In the genomic region with DNA sequence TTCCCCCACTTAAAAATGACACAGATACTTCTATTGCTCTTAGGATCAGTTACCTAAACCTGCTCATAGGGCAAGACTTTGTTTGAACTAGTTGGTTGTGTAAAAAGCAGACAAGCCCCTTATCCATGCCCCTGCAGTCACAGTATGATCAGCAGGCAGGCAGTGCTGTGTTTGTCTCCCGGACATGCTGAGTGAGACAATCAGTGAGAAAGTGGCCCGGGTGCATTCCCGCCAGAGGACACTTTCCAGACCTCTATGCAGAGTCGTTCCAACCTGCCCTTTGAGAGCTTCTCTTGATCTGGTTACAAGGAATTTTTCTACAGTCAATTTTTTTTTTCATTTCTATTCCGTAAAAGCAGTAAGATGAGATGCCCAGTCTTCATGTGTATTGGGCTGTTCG, we compare ENCODE assay signal across 15 cellular contexts.
"Had no signal": no experiment of that assay in that cellular context is flagged by ENCODE, and none has a peak within 500 bp of the region (broad histone marks: within the 10 kb centered on the region; RNA-seq: fewer than 3 reads in every experiment).

No MANE protein-coding gene starts in this region.

- H3K27me3 Mint-ChIP-seq: activated CD4-positive, alpha-beta T cell treated with anti-CD3 and anti-CD28 coated beads, Interleukin-2, amount 10 ng/mL, durations not matched to agents 7 days and 5 days had no signal

- H3K4me3 Mint-ChIP-seq: activated CD4-positive, alpha-beta T cell treated with anti-CD3 and anti-CD28 coated beads, Interleukin-2, amount 10 ng/mL, durations not matched to agents 7 days and 5 days; nephron had no signal

- H3K9me3 Mint-ChIP-seq: activated CD4-positive, alpha-beta T cell treated with anti-CD3 and anti-CD28 coated beads, Interleukin-2, amount 10 ng/mL, durations not matched to agents 7 days and 5 days; nephron had no signal

- ATAC-seq: lower lobe of right lung; stimulated activated naive CD8-positive, alpha-beta T cell treated with anti-CD3 and anti-CD28 coated beads, Interleukin-15, Interleukin-2, amounts not matched to agents 100 U/mL and 50 U/mL, for 24 hours had no signal

- H3K27ac Mint-ChIP-seq: activated CD4-positive, alpha-beta T cell treated with anti-CD3 and anti-CD28 coated beads, Interleukin-2, amount 10 ng/mL, durations not matched to agents 7 days and 5 days; nephron had no signal

- DNase-seq: activated CD4-positive, alpha-beta T cell treated with anti-CD3 and anti-CD28 coated beads, Interleukin-2, amount 10 ng/mL, durations not matched to agents 7 days and 5 days; activated CD8-positive, alpha-beta memory T cell treated with anti-CD3 and anti-CD28 coated beads for 24 hours; activated CD8-positive, alpha-beta memory T cell treated with anti-CD3 and anti-CD28 coated beads, Interleukin-2, amount 50 U/mL, for 48 hours; activated naive CD4-positive, alpha-beta T cell; erythroblast; foreskin melanocyte; kidney glomerular epithelial cell; lower lobe of right lung; occipital lobe; retina; stimulated activated naive CD8-positive, alpha-beta T cell treated with anti-CD3 and anti-CD28 coated beads, Interleukin-15, Interleukin-2, amounts not matched to agents 100 U/mL and 50 U/mL, for 24 hours; substantia nigra; T-helper 1 cell; T1000 had no signal
